Comparison of ENCODE assay signal across 1 cellular context in genomic region chr20:46027245-46027853, GRCh38.
A peak's percentile ranks its signal among the peaks of the same experiment; 100 is the strongest.
TF ChIP-seq lines count a peak whose summit lies in the region.

No MANE protein-coding gene starts in this region.

TF ChIP-seq in K562, 482 proteins besides CTCF, POLR2A, EP300 and RAD21 (continued from another document and continues in another):
- TF ChIP-seq REST (CRISPR knock-in tag; IDR thresholded peaks at IDR 0.05; ENCODE audit: low read depth) (peak; percentile 95), PURB (CRISPR knock-in tag; IDR thresholded peaks at IDR 0.05; ENCODE audit: low read depth) (no peak), ZNF239 (CRISPR knock-in tag; IDR thresholded peaks at IDR 0.05) (no peak), ETS1 (conservative IDR thresholded peaks at IDR 0.05; ENCODE audit: control insufficient read depth, low read depth, low read length) (no peak), EHMT2 (IDR thresholded peaks at IDR 0.05) (peak; percentile 96), ZNF282 (CRISPR knock-in tag; IDR thresholded peaks at IDR 0.05) (no peak), ETV1 (tag; conservative IDR thresholded peaks at IDR 0.05; ENCODE audit: low read depth) (no peak), MED1 (CRISPR knock-in tag; IDR thresholded peaks at IDR 0.05; ENCODE audit: borderline replicate concordance) (no peak), DDX20 (tag; IDR thresholded peaks at IDR 0.05; ENCODE audit: low read depth) (no peak), TAF1 (IDR thresholded peaks at IDR 0.05; ENCODE audit: control insufficient read depth, extremely low read depth, insufficient read depth, low read length, severe bottlenecking) (no peak), ZNF766 (CRISPR knock-in tag; conservative IDR thresholded peaks at IDR 0.05) (peak; percentile 62; the same call in 1 of the 2 replicates), DMBX1 (CRISPR knock-in tag; IDR thresholded peaks at IDR 0.05; ENCODE audit: borderline replicate concordance) (no peak), KDM5B (IDR thresholded peaks at IDR 0.05; ENCODE audit: insufficient replicate concordance, low read depth, low read length) (no peak), RCOR1 (IDR thresholded peaks at IDR 0.05; ENCODE audit: borderline replicate concordance in 1 of 2, low read depth in 2 of 2, low read length in 2 of 2) (peak in 1 of 2 experiments; percentile 47; a peak in 1 of 4 replicates), JUN (IDR thresholded peaks at IDR 0.05; ENCODE audit: borderline replicate concordance, low read depth, low read length) (no peak), JUN (CRISPR knock-in tag; IDR thresholded peaks at IDR 0.05; ENCODE audit: borderline replicate concordance) (no peak), SMARCB1 (IDR thresholded peaks at IDR 0.05; ENCODE audit: insufficient read length, low read depth) (no peak), BMI1 (IDR thresholded peaks at IDR 0.05; ENCODE audit: low read length) (no peak), TCF7 (IDR thresholded peaks at IDR 0.05; ENCODE audit: borderline replicate concordance) (no peak), SOX6 (IDR thresholded peaks at IDR 0.05) (no peak), U2AF2 (optimal IDR thresholded peaks at IDR 0.05; ENCODE audit: low read depth, low read length) (no peak), SRSF9 (IDR thresholded peaks at IDR 0.05; ENCODE audit: borderline replicate concordance, low read depth, low read length) (no peak), SRF (CRISPR knock-in tag; IDR thresholded peaks at IDR 0.05) (peak in 1 of 2 experiments; percentile 47; a peak in 1 of 4 replicates), GABPB2 (CRISPR knock-in tag; conservative IDR thresholded peaks at IDR 0.05) (no peak), NR2C2 (CRISPR knock-in tag; IDR thresholded peaks at IDR 0.05) (no peak), NR2C2 (tag; IDR thresholded peaks at IDR 0.05) (no peak), CREB5 (CRISPR knock-in tag; IDR thresholded peaks at IDR 0.05) (no peak), ZFP1 (CRISPR knock-in tag; IDR thresholded peaks at IDR 0.05) (no peak), THAP12 (CRISPR knock-in tag; IDR thresholded peaks at IDR 0.05) (no peak), NR2F6 (CRISPR knock-in tag; IDR thresholded peaks at IDR 0.05) (no peak), PKNOX1 (IDR thresholded peaks at IDR 0.05) (no peak), POLR2AphosphoS5 (IDR thresholded peaks at IDR 0.05; ENCODE audit: control insufficient read depth, insufficient read depth, low read depth, low read length) (no peak), XRCC3 (IDR thresholded peaks at IDR 0.05) (no peak), UBTF (IDR thresholded peaks at IDR 0.05; ENCODE audit: borderline replicate concordance in 1 of 2, low read depth in 2 of 2, low read length in 2 of 2) (no peak), SIN3B (IDR thresholded peaks at IDR 0.05; ENCODE audit: low read depth) (no peak), HIVEP1 (CRISPR knock-in tag; IDR thresholded peaks at IDR 0.05) (no peak), KDM2B (CRISPR knock-in tag; IDR thresholded peaks at IDR 0.05) (no peak), MCM5 (IDR thresholded peaks at IDR 0.05; ENCODE audit: low read depth) (no peak), ZNF134 (CRISPR knock-in tag; conservative IDR thresholded peaks at IDR 0.05) (no peak), HMBOX1 (IDR thresholded peaks at IDR 0.05) (no peak), HNRNPLL (IDR thresholded peaks at IDR 0.05; ENCODE audit: low read depth, low read length, poor library complexity, severe bottlenecking) (no peak), SMARCC2 (IDR thresholded peaks at IDR 0.05; ENCODE audit: low read depth) (no peak), TBL1XR1 (IDR thresholded peaks at IDR 0.05; ENCODE audit: low read length in 2 of 2) (no peak), XRCC4 (IDR thresholded peaks at IDR 0.05; ENCODE audit: extremely low read depth, insufficient read depth, insufficient read length) (no peak), MIER1 (IDR thresholded peaks at IDR 0.05; ENCODE audit: low read depth) (peak; percentile 92), E2F3 (CRISPR knock-in tag; IDR thresholded peaks at IDR 0.05) (no peak), ZNF274 (IDR thresholded peaks at IDR 0.05; ENCODE audit: borderline replicate concordance, low read depth, low read length) (no peak), MAZ (CRISPR knock-in tag; conservative IDR thresholded peaks at IDR 0.05 in 1 of 2, IDR thresholded peaks at IDR 0.05 in 1 of 2) (0 out of 4 replicates have a peak, but pooled peaks of 1 of the 2 experiments have one; percentile 39), ZNF512 (tag; IDR thresholded peaks at IDR 0.05) (no peak)
